In genomic region chr19:39269369-39269768, GRCh38 we compare ENCODE assay signal across 17 cellular contexts. TPM values are rescaled to one million over a fixed set of nuclear protein-coding genes. Genes with fewer than 3 reads are reported as not detected.
"Had no signal": no experiment of that assay in that cellular context is flagged by ENCODE, and none has a peak within 500 bp of the region (broad histone marks: within the 10 kb centered on the region; RNA-seq: fewer than 3 reads in every experiment).

No MANE protein-coding gene starts in this region.

RNA-seq across cellular contexts. Expression of gene IFNL2, which starts 1.2 kb away (rescaled TPM):
- total RNA-seq: activated naive CD8-positive, alpha-beta T cell treated with anti-CD3 and anti-CD28 coated beads for 36 hours; activated naive CD8-positive, alpha-beta T cell treated with anti-CD3 and anti-CD28 coated beads, Interleukin-2, amount 10 ng/mL, durations not matched to agents 7 days and 5 days; activated T-cell treated with anti-CD3 and anti-CD28 coated beads, Interleukin-2, amount 50 U/mL, for 4 hours; activated T-helper 1 cell treated with anti-CD3 and anti-CD28 coated beads, Interleukin-12 subunit alpha, Interleukin-12 subunit beta, Interleukin-2, Interleukin-4 antibody, amounts not matched to agents 30 ng/mL and 10 ng/mL and 1 ng/mL, durations not matched to agents 14 hours and 24 hours and 36 hours; activated T-helper 17 cell treated with anti-CD3 and anti-CD28 coated beads, Interleukin-2, amount 50 U/mL, for 72 hours; activated T-helper 2 cell treated with anti-CD3 and anti-CD28 coated beads, Interferon-gamma antibody, Interleukin-2, Interleukin-4, amounts not matched to agents 10 μg/mL and 5 μg/mL and 100 μg/mL, durations not matched to agents 14 hours and 24 hours and 36 hours; adrenal gland; aorta; ascending aorta; astrocyte; body of pancreas; breast epithelium; bronchial epithelial cell; cardiac muscle cell had no signal

RNA-seq across cellular contexts. Expression of gene IFNL4, which starts 20.7 kb away (rescaled TPM):
- total RNA-seq: activated naive CD4-positive, alpha-beta T cell treated with anti-CD3 and anti-CD28 coated beads for 36 hours; activated naive CD4-positive, alpha-beta T cell treated with anti-CD3 and anti-CD28 coated beads, Interleukin-2, amount 50 U/mL, for 72 hours; activated naive CD8-positive, alpha-beta T cell treated with anti-CD3 and anti-CD28 coated beads, Interleukin-2, amount 10 ng/mL, durations not matched to agents 7 days and 5 days; activated T-cell treated with anti-CD3 and anti-CD28 coated beads, Interleukin-2, amount 50 U/mL, for 4 hours; activated T-cell treated with anti-CD3 and anti-CD28 coated beads, Interleukin-2, amount 50 U/mL, for 72 hours; activated T-helper 1 cell treated with anti-CD3 and anti-CD28 coated beads, Interleukin-12 subunit alpha, Interleukin-12 subunit beta, Interleukin-2, Interleukin-4 antibody, amounts not matched to agents 30 ng/mL and 10 ng/mL and 1 ng/mL, durations not matched to agents 14 hours and 24 hours and 36 hours; activated T-helper 17 cell treated with anti-CD3 and anti-CD28 coated beads, Interleukin-2, amount 50 U/mL, for 72 hours; activated T-helper 2 cell treated with anti-CD3 and anti-CD28 coated beads, Interferon-gamma antibody, Interleukin-2, Interleukin-4, amounts not matched to agents 10 μg/mL and 5 μg/mL and 100 μg/mL, durations not matched to agents 14 hours and 24 hours and 36 hours; adrenal gland; aorta; ascending aorta; astrocyte; body of pancreas; breast epithelium; bronchial epithelial cell; cardiac muscle cell had no signal

RNA-seq across cellular contexts. Expression of gene IFNL3, which starts 24.6 kb away (rescaled TPM):
- total RNA-seq: activated naive CD8-positive, alpha-beta T cell treated with anti-CD3 and anti-CD28 coated beads for 36 hours; activated naive CD8-positive, alpha-beta T cell treated with anti-CD3 and anti-CD28 coated beads, Interleukin-2, amount 10 ng/mL, durations not matched to agents 7 days and 5 days; activated T-cell treated with anti-CD3 and anti-CD28 coated beads, Interleukin-2, amount 50 U/mL, for 4 hours; activated T-helper 1 cell treated with anti-CD3 and anti-CD28 coated beads, Interleukin-12 subunit alpha, Interleukin-12 subunit beta, Interleukin-2, Interleukin-4 antibody, amounts not matched to agents 30 ng/mL and 10 ng/mL and 1 ng/mL, durations not matched to agents 14 hours and 24 hours and 36 hours; activated T-helper 17 cell treated with anti-CD3 and anti-CD28 coated beads, Interleukin-2, amount 50 U/mL, for 72 hours; activated T-helper 2 cell treated with anti-CD3 and anti-CD28 coated beads, Interferon-gamma antibody, Interleukin-2, Interleukin-4, amounts not matched to agents 10 μg/mL and 5 μg/mL and 100 μg/mL, durations not matched to agents 14 hours and 24 hours and 36 hours; adrenal gland; aorta; ascending aorta; astrocyte; body of pancreas; breast epithelium; bronchial epithelial cell; cardiac muscle cell had no signal

RNA-seq across cellular contexts. Expression of gene IFNL1, which starts 26.8 kb away (rescaled TPM):
- total RNA-seq: activated naive CD8-positive, alpha-beta T cell treated with anti-CD3 and anti-CD28 coated beads for 36 hours; activated naive CD8-positive, alpha-beta T cell treated with anti-CD3 and anti-CD28 coated beads, Interleukin-2, amount 10 ng/mL, durations not matched to agents 7 days and 5 days; activated T-cell treated with anti-CD3 and anti-CD28 coated beads, Interleukin-2, amount 50 U/mL, for 4 hours; activated T-helper 2 cell treated with anti-CD3 and anti-CD28 coated beads, Interferon-gamma antibody, Interleukin-2, Interleukin-4, amounts not matched to agents 10 μg/mL and 5 μg/mL and 100 μg/mL, durations not matched to agents 14 hours and 24 hours and 36 hours; adrenal gland; aorta; ascending aorta; body of pancreas; breast epithelium; bronchial epithelial cell; cardiac muscle cell had no signal

RNA-seq across cellular contexts. Expression of gene LRFN1, which starts 51.3 kb away (rescaled TPM):
- total RNA-seq: ascending aorta had no signal
